Comparison of ENCODE assay signal across 9 cellular contexts in genomic region chr3:95923496-95924210, GRCh38.
DNase-seq lines count a peak whose midpoint lies in the region; FAIRE-seq and TF ChIP-seq lines count a peak whose summit lies in the region.
"Had no signal": no experiment of that assay in that cellular context is flagged by ENCODE, and none has a peak within 500 bp of the region (broad histone marks: within the 10 kb centered on the region; RNA-seq: fewer than 3 reads in every experiment).

No MANE protein-coding gene starts in this region.

- no peaks in the 10 kb centered on the region for H3K27me3 ChIP-seq in AG04450 (ENCODE audit: control insufficient read depth, insufficient read depth, low read length)

- no peak for TF ChIP-seq CTCF in AG04450 (IDR thresholded peaks at IDR 0.05; ENCODE audit: low read depth, low read length)
- TF ChIP-seq CTCF in chondrocyte (IDR thresholded peaks at IDR 0.05): no peak

- H3K27ac ChIP-seq in AG04450 (ENCODE audit: low read depth, low read length): peak overlapping the region; percentile 62

- CTCF ChIA-PET in AG04450 (lab: Charles Lee): no interaction called here

- peak overlapping the region; percentile 59 for H3K4me3 Mint-ChIP-seq in chondrocyte (ENCODE audit: unreplicated experiment)

- no peak for FAIRE-seq in frontal cortex (lab: Jason Lieb, UNC)
- FAIRE-seq: endometrium had no signal

- H3K4me1 Mint-ChIP-seq in chondrocyte (ENCODE audit: low read depth): peaks cover 36% of the 10 kb centered on the region

- H3K4me3 ChIP-seq in AG04450 (ENCODE audit: low read depth, low read length): no peak overlapping the region

- H3K9me3 ChIP-seq in AG04450 (ENCODE audit: control insufficient read depth, insufficient read depth, low read length): no peaks in the 10 kb centered on the region; the same call in 1 of the 2 replicates

- H3K9me3 Mint-ChIP-seq in chondrocyte (ENCODE audit: low read depth): peaks cover 4% of the 10 kb centered on the region

- H3K27ac Mint-ChIP-seq in chondrocyte (ENCODE audit: unreplicated experiment): peak overlapping the region; percentile 97

- no peaks in the 10 kb centered on the region for H3K27me3 Mint-ChIP-seq in chondrocyte (ENCODE audit: low read depth)

- POLR2A ChIA-PET in AG04450 (lab: Yijun Ruan, JAX): interaction anchor here (0.6 kb wide), 1 partner anchor 24 kb away, joined by 3 read pairs; no protein-coding TSS in a partner anchor

- DNase-seq in AG04450 (ENCODE audit: low read depth, low spot score) (peak; percentile 70), HS-5 (ENCODE audit: low read depth) (peak; percentile 94), chondrocyte (ENCODE audit: low spot score) (no peak), mucosa of gallbladder (ENCODE audit: low spot score) (peak; percentile 37), EL (no peak), frontal cortex (ENCODE audit: low spot score in 2 of 2) (no peak), cortex of kidney (lab: John Stamatoyannopoulos, UW) (no peak), UCSD-AML1 (lab: John Stamatoyannopoulos, UW; ENCODE audit: unreplicated experiment) (no peak)

- peaks cover 3% of the 10 kb centered on the region for H3K36me3 Mint-ChIP-seq in chondrocyte (ENCODE audit: low read depth)

Comparison
In these comparisons a context has a peak if more than half of its experiments do, and no peak if none do; other contexts are left out.
1. DNase-seq: peak in AG04450 (single experiment), HS-5 (single experiment) and mucosa of gallbladder (single experiment); none in chondrocyte (single experiment), EL (single experiment), frontal cortex (0 of 2), cortex of kidney (single experiment) and UCSD-AML1 (single experiment).